ENCODE assay signal across 1 cellular context in the genomic region with DNA sequence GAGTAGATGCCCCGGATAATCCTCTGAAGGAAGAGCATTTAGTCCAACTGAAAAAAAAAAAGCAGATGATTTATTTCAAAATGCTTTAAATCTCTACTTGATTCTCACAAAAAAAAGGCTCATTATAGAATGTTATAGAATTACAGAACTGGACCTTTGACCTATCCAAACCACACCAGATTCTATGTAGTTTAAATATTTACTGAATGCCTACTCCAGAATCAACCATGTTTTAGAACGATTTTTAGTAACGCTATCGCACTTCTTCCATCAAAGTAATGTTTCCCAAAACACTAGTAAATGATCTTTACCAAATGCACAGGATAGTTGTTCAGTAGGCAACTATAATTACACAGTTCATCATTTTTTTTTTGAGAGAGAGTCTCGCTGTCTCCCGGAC.
TF ChIP-seq lines count a peak whose summit lies in the region.

No MANE protein-coding gene starts in this region.

TF ChIP-seq in WTC11, 78 proteins besides CTCF, POLR2A, EP300 and RAD21 (continued from another document):
- TF ChIP-seq, protein P1, sequence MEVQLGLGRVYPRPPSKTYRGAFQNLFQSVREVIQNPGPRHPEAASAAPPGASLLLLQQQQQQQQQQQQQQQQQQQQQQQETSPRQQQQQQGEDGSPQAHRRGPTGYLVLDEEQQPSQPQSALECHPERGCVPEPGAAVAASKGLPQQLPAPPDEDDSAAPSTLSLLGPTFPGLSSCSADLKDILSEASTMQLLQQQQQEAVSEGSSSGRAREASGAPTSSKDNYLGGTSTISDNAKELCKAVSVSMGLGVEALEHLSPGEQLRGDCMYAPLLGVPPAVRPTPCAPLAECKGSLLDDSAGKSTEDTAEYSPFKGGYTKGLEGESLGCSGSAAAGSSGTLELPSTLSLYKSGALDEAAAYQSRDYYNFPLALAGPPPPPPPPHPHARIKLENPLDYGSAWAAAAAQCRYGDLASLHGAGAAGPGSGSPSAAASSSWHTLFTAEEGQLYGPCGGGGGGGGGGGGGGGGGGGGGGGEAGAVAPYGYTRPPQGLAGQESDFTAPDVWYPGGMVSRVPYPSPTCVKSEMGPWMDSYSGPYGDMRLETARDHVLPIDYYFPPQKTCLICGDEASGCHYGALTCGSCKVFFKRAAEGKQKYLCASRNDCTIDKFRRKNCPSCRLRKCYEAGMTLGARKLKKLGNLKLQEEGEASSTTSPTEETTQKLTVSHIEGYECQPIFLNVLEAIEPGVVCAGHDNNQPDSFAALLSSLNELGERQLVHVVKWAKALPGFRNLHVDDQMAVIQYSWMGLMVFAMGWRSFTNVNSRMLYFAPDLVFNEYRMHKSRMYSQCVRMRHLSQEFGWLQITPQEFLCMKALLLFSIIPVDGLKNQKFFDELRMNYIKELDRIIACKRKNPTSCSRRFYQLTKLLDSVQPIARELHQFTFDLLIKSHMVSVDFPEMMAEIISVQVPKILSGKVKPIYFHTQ (CRISPR knock-in tag; IDR thresholded peaks at IDR 0.05), result 0 out of 2 replicates have a peak, but pooled peaks have one; percentile 16
TF ChIP-seq in WTC11: peak in this region for 2.
